ENCODE assay signal across 1 cellular context in the genomic region with DNA sequence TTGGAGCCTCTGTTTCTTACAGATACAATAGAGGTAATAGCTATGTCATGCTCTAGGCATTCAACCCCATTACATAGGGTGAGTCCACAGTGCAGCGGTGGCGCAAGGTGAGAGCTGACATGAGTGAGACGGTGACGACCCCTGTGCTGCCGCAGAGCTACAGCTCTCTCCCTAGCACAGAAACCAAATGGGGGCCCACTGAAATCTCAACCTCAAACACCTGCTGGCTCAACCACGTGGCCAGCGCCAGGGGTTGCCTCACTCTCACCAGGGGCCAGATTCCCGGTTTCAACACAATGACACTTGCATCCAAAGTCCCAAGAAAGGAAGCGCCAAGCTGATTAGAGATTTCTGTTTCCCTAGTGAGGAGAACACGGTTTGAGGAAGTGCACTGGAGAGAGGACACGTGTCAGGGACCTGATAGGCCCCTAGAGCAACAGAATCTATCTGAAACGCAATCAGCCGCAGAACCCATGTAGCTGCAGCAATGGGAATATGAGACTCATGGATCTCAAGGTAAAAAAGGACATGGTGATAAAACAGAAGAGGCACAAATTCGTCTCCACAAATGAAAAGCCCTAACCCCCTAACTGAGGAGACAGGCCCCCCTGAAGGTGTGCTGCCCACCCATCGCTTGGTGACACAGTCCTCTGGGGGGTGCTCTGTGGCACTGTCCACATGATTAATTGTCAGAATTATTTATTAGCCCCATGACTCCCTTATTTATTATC.
TF ChIP-seq lines count a peak whose summit lies in the region.

No MANE protein-coding gene starts in this region.

TF ChIP-seq in GM23338, 12 proteins besides CTCF, POLR2A, EP300 and RAD21 (continued from another document):
- TF ChIP-seq, protein P1, sequence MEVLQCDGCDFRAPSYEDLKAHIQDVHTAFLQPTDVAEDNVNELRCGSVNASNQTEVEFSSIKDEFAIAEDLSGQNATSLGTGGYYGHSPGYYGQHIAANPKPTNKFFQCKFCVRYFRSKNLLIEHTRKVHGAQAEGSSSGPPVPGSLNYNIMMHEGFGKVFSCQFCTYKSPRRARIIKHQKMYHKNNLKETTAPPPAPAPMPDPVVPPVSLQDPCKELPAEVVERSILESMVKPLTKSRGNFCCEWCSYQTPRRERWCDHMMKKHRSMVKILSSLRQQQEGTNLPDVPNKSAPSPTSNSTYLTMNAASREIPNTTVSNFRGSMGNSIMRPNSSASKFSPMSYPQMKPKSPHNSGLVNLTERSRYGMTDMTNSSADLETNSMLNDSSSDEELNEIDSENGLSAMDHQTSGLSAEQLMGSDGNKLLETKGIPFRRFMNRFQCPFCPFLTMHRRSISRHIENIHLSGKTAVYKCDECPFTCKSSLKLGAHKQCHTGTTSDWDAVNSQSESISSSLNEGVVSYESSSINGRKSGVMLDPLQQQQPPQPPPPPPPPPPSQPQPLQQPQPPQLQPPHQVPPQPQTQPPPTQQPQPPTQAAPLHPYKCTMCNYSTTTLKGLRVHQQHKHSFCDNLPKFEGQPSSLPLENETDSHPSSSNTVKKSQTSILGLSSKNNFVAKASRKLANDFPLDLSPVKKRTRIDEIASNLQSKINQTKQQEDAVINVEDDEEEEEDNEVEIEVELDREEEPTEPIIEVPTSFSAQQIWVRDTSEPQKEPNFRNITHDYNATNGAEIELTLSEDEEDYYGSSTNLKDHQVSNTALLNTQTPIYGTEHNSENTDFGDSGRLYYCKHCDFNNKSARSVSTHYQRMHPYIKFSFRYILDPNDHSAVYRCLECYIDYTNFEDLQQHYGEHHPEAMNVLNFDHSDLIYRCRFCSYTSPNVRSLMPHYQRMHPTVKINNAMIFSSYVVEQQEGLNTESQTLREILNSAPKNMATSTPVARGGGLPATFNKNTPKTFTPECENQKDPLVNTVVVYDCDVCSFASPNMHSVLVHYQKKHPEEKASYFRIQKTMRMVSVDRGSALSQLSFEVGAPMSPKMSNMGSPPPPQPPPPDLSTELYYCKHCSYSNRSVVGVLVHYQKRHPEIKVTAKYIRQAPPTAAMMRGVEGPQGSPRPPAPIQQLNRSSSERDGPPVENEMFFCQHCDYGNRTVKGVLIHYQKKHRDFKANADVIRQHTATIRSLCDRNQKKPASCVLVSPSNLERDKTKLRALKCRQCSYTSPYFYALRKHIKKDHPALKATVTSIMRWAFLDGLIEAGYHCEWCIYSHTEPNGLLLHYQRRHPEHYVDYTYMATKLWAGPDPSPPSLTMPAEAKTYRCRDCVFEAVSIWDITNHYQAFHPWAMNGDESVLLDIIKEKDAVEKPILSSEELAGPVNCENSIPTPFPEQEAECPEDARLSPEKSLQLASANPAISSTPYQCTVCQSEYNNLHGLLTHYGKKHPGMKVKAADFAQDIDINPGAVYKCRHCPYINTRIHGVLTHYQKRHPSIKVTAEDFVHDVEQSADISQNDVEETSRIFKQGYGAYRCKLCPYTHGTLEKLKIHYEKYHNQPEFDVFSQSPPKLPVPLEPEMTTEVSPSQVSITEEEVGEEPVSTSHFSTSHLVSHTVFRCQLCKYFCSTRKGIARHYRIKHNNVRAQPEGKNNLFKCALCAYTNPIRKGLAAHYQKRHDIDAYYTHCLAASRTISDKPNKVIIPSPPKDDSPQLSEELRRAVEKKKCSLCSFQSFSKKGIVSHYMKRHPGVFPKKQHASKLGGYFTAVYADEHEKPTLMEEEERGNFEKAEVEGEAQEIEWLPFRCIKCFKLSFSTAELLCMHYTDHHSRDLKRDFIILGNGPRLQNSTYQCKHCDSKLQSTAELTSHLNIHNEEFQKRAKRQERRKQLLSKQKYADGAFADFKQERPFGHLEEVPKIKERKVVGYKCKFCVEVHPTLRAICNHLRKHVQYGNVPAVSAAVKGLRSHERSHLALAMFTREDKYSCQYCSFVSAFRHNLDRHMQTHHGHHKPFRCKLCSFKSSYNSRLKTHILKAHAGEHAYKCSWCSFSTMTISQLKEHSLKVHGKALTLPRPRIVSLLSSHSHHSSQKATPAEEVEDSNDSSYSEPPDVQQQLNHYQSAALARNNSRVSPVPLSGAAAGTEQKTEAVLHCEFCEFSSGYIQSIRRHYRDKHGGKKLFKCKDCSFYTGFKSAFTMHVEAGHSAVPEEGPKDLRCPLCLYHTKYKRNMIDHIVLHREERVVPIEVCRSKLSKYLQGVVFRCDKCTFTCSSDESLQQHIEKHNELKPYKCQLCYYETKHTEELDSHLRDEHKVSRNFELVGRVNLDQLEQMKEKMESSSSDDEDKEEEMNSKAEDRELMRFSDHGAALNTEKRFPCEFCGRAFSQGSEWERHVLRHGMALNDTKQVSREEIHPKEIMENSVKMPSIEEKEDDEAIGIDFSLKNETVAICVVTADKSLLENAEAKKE (CRISPR knock-in tag; IDR thresholded peaks at IDR 0.05): no peak
- TF ChIP-seq JUNB (IDR thresholded peaks at IDR 0.05; ENCODE audit: unreplicated experiment) (no peak), ZNF331 (CRISPR knock-in tag; IDR thresholded peaks at IDR 0.05; ENCODE audit: low read depth) (no peak), STAT1 (IDR thresholded peaks at IDR 0.05; ENCODE audit: unreplicated experiment) (no peak), POLR2AphosphoS5 (IDR thresholded peaks at IDR 0.05; ENCODE audit: low read depth) (no peak), ZNF114 (CRISPR knock-in tag; IDR thresholded peaks at IDR 0.05) (no peak), EZH2phosphoT487 (IDR thresholded peaks at IDR 0.05; ENCODE audit: unreplicated experiment) (no peak)
- TF ChIP-seq, protein P2, sequence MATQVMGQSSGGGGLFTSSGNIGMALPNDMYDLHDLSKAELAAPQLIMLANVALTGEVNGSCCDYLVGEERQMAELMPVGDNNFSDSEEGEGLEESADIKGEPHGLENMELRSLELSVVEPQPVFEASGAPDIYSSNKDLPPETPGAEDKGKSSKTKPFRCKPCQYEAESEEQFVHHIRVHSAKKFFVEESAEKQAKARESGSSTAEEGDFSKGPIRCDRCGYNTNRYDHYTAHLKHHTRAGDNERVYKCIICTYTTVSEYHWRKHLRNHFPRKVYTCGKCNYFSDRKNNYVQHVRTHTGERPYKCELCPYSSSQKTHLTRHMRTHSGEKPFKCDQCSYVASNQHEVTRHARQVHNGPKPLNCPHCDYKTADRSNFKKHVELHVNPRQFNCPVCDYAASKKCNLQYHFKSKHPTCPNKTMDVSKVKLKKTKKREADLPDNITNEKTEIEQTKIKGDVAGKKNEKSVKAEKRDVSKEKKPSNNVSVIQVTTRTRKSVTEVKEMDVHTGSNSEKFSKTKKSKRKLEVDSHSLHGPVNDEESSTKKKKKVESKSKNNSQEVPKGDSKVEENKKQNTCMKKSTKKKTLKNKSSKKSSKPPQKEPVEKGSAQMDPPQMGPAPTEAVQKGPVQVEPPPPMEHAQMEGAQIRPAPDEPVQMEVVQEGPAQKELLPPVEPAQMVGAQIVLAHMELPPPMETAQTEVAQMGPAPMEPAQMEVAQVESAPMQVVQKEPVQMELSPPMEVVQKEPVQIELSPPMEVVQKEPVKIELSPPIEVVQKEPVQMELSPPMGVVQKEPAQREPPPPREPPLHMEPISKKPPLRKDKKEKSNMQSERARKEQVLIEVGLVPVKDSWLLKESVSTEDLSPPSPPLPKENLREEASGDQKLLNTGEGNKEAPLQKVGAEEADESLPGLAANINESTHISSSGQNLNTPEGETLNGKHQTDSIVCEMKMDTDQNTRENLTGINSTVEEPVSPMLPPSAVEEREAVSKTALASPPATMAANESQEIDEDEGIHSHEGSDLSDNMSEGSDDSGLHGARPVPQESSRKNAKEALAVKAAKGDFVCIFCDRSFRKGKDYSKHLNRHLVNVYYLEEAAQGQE (IDR thresholded peaks at IDR 0.05; ENCODE audit: unreplicated experiment): no peak
